ENCODE assay signal across 8 cellular contexts in genomic region chr19:46704379-46705076, GRCh38. TPM values are rescaled to one million over a fixed set of nuclear protein-coding genes. Genes with fewer than 3 reads are reported as not detected.
DNase-seq lines count a peak whose midpoint lies in the region; ATAC-seq, FAIRE-seq and TF ChIP-seq lines count a peak whose summit lies in the region.

No MANE protein-coding gene starts in this region.

- no peaks in the 10 kb centered on the region for H3K4me1 Mint-ChIP-seq in Caco-2 (ENCODE audit: low read depth, unreplicated experiment)

- H3K9me3 Mint-ChIP-seq in Caco-2 (ENCODE audit: unreplicated experiment): no peaks in the 10 kb centered on the region

- H3K9ac ChIP-seq in K562 (ENCODE audit: insufficient read depth in 1 of 2, low read depth in 2 of 2, low read length in 2 of 2): no peak overlapping the region

- ATAC-seq in K562: peak; percentile 98
- ATAC-seq in HG03432 (IDR thresholded peaks at IDR 0.05; ENCODE audit: unreplicated experiment): no peak
- ATAC-seq in HG02884 (IDR thresholded peaks at IDR 0.05; ENCODE audit: unreplicated experiment): no peak

- H3K4me3 ChIP-seq in Caco-2 (ENCODE audit: low read depth, low read length): no peak overlapping the region
- no peak overlapping the region for H3K4me3 ChIP-seq in K562

- peaks cover 5% of the 10 kb centered on the region for H3K9me1 ChIP-seq in K562 (ENCODE audit: control insufficient read depth, insufficient read depth, low read length)

- H3K27ac Mint-ChIP-seq in Caco-2 (ENCODE audit: unreplicated experiment): no peak overlapping the region

- H4K20me1 ChIP-seq in K562 (replicated peaks; ENCODE audit: control insufficient read depth, insufficient read depth, low read length): no peaks in the 10 kb centered on the region; the same call in 1 of the 2 replicates

- H3K4me2 ChIP-seq in K562 (ENCODE audit: insufficient read depth, low read length): no peak overlapping the region

- H3K36me3 ChIP-seq in Caco-2 (ENCODE audit: control insufficient read depth, insufficient read depth, low read length) (peaks cover 2% of the 10 kb centered on the region), K562 (ENCODE audit: control insufficient read depth, insufficient read depth, low read length) (peaks cover 56% of the 10 kb centered on the region)

- no peaks in the 10 kb centered on the region for H3K9me3 ChIP-seq in Caco-2
- H3K9me3 ChIP-seq in K562 (replicated peaks; ENCODE audit: control insufficient read depth, insufficient read depth, low read depth, low read length): no peaks in the 10 kb centered on the region

- no peaks in the 10 kb centered on the region for H3K27me3 ChIP-seq in Caco-2 (replicated peaks; ENCODE audit: control insufficient read depth, insufficient read depth, low read length)
- H3K27me3 ChIP-seq in K562 (ENCODE audit: control insufficient read depth in 2 of 2, insufficient read depth in 2 of 2, low read length in 2 of 2): no peaks in the 10 kb centered on the region

- intact Hi-C loops in Caco-2 (cut with micrococcal nuclease; ENCODE audit: unreplicated experiment): no loop called here
- intact Hi-C loops in K562 (cut with micrococcal nuclease): loop anchor here (2.0 kb wide), 1 partner anchor 42 kb away; the partner anchor contains the start of genes FKRP and STRN4

- DNase-seq in Caco-2: peak in 1 of 2 experiments; percentile 74
- peak; percentile 79 to 84 (median 82) for DNase-seq in K562 (ENCODE audit: extremely low read depth in 1 of 4, low spot score in 3 of 4)
- peak; percentile 66 for DNase-seq in left kidney (ENCODE audit: low read depth, low spot score)
- DNase-seq in stimulated activated CD4-positive, alpha-beta T cell treated with anti-CD3 and anti-CD28 coated beads, TNF-alpha, amount 100 ng/mL, for 24 hours (ENCODE audit: low read depth in 3 of 3): peak; percentile 65 to 86 (median 81)

- H3K36me3 Mint-ChIP-seq in Caco-2 (ENCODE audit: insufficient read depth, unreplicated experiment): peaks cover 76% of the 10 kb centered on the region

- in situ Hi-C loops in K562 (cut with MboI): no loop called here

- BruUV-seq in Caco-2 (replicated peaks; lab: Mats Ljungman, UMichigan) (no TSS peak), K562 (replicated peaks; lab: Mats Ljungman, UMichigan) (no TSS peak)

- peak; percentile 15 for FAIRE-seq in K562 (lab: Jason Lieb, UNC)

- H3K27me3 Mint-ChIP-seq in Caco-2 (ENCODE audit: insufficient read depth, unreplicated experiment): no peaks in the 10 kb centered on the region

- CTCF ChIA-PET in Caco-2 (lab: Charles Lee): no interaction called here
- CTCF ChIA-PET in K562 (lab: Yijun Ruan, JAX; ENCODE audit: low intra/inter-chr PET ratio): interaction anchor here (0.8 to 1.9 kb wide), 3 partner anchors 24 to 136 kb away, joined by 3 to 12 read pairs (median 6); no protein-coding TSS in a partner anchor

- POLR2A ChIA-PET in Caco-2 (lab: Charles Lee) (no interaction called here), K562 (lab: Yijun Ruan, JAX) (interaction anchor here (1.5 kb wide), 1 partner anchor 12 kb away, joined by 5 read pairs; the partner anchor contains the start of gene PRKD2)

- TF ChIP-seq RAD21 in Ishikawa (IDR thresholded peaks at IDR 0.05; ENCODE audit: low read depth) (peak; percentile 39; the same call in 1 of the 2 replicates), K562 (CRISPR knock-in tag; conservative IDR thresholded peaks at IDR 0.05 in 1 of 2, IDR thresholded peaks at IDR 0.05 in 1 of 2) (peak; percentile 48 to 76)

- no peaks in the 10 kb centered on the region for H3K79me2 ChIP-seq in K562 (ENCODE audit: control insufficient read depth, insufficient read depth, low read length)

- H3K27ac ChIP-seq in VCaP (no peak overlapping the region), K562 (ENCODE audit: extremely low read depth, low read depth, low read length) (no peak overlapping the region)

- TF ChIP-seq EP300 in Ishikawa (IDR thresholded peaks at IDR 0.05; ENCODE audit: borderline replicate concordance): no peak
- no peak for TF ChIP-seq EP300 in K562 (IDR thresholded peaks at IDR 0.05; ENCODE audit: low read length)

- H2AFZ ChIP-seq in K562 (ENCODE audit: low read depth, low read length): no peak overlapping the region

- H3K4me1 ChIP-seq in Caco-2: no peaks in the 10 kb centered on the region
- H3K4me1 ChIP-seq in K562 (replicated peaks in 1 of 2; ENCODE audit: control insufficient read depth in 2 of 2, insufficient read depth in 2 of 2, low read length in 2 of 2): peaks cover 0 to 6% of the 10 kb centered on the region in 2 experiments; a peak in 1 of 5 replicates

- no peak overlapping the region for H3K4me3 Mint-ChIP-seq in Caco-2 (ENCODE audit: unreplicated experiment)

- TF ChIP-seq CTCF in Caco-2 (IDR thresholded peaks at IDR 0.05; ENCODE audit: insufficient read depth in 1 of 2, low read depth in 1 of 2, low read length in 1 of 2, severe bottlenecking in 1 of 2, unreplicated experiment in 1 of 2) (peak; percentile 83 to 97), VCaP (conservative IDR thresholded peaks at IDR 0.05) (peak; percentile 67), K562 (IDR thresholded peaks at IDR 0.05 in 2 of 3, conservative IDR thresholded peaks at IDR 0.05 in 1 of 3; ENCODE audit: insufficient read depth in 2 of 3, low read depth in 1 of 3, low read length in 3 of 3) (peak; percentile 88 to 91 (median 90))

- 17% methylated on average over 19 of the region's 21 CpGs for WGBS in K562 (ENCODE audit: insufficient coverage, low coverage, missing lambda C conversion rate)

- TF ChIP-seq POLR2A in K562 (conservative IDR thresholded peaks at IDR 0.05): no peak

RNA-seq across cellular contexts. Expression of gene PRKD2, which starts 12.4 kb away (rescaled TPM):
- total RNA-seq in Caco-2 (2022): 45.4 and 48.4 TPM in 2 replicates
- total RNA-seq in K562 (2011; cell fraction: chromatin; rRNA removed; ENCODE audit: low replicate concordance): 31.5 and 62.0 TPM in 2 replicates
- 35.2 and 35.7 TPM in 2 replicates for total RNA-seq in K562 (2011; cell fraction: nucleolus; rRNA removed)
- 32.3 and 33.7 TPM in 2 replicates for total RNA-seq in K562 (2011; cell fraction: nucleoplasm; rRNA removed)
- total RNA-seq in K562 (2014; rRNA removed): 29.2 and 35.1 TPM in 2 replicates
- 9.9 and 15.0 TPM in 2 replicates for total RNA-seq in K562 (2014; rRNA removed; fragmentation: Illumina TruSeq; extraction: Trizol)
- total RNA-seq in K562 (2015; rRNA removed; fragmentation: Illumina TruSeq; extraction: Trizol): 14.9 and 19.0 TPM in 2 replicates
- total RNA-seq in K562 (2021): 57.3 and 60.0 TPM in 2 replicates
- polyA plus RNA-seq in K562 (2011; rRNA removed): 11.0 and 11.1 TPM in 2 replicates
- 11.6 and 24.2 TPM in 2 replicates for polyA plus RNA-seq in K562 (2011; cell fraction: cytosol; rRNA removed)
- 22.8 and 41.1 TPM in 2 replicates for polyA plus RNA-seq in K562 (2011; cell fraction: nucleus; rRNA removed)
- 36.8 and 42.8 TPM in 2 replicates for polyA plus RNA-seq in K562 (2012)
- 23.8 and 34.1 TPM in 2 replicates for polyA plus RNA-seq in K562 (2014; fragmentation: Illumina TruSeq; extraction: Trizol)
- polyA plus RNA-seq in K562 (2014; fragmentation: Nextera tagmentation; extraction: Ambion mirVana): 1 to 10 TPM; 1.8 to 4.9 TPM
- polyA plus RNA-seq in K562 (2014; rRNA removed): 21.1 and 22.4 TPM in 2 replicates
- polyA minus RNA-seq in K562 (2011; rRNA and poly(A)+ RNA removed): 10.5 and 13.4 TPM in 2 replicates
- polyA minus RNA-seq in K562 (2011; cell fraction: cytosol; rRNA and poly(A)+ RNA removed): 26.9 and 30.1 TPM in 2 replicates
- polyA minus RNA-seq in K562 (2011; cell fraction: nucleus; rRNA and poly(A)+ RNA removed): 9.0 and 10.6 TPM in 2 replicates

RNA-seq across cellular contexts. Expression of gene FKRP, which starts 41.3 kb away (rescaled TPM):
- total RNA-seq in Caco-2 (2022): 30.6 and 33.1 TPM in 2 replicates
- 36.3 and 57.4 TPM in 2 replicates for total RNA-seq in K562 (2011; cell fraction: chromatin; rRNA removed; ENCODE audit: low replicate concordance)
- total RNA-seq in K562 (2011; cell fraction: nucleolus; rRNA removed): 33.4 and 35.1 TPM in 2 replicates
- 38.6 TPM in 2 replicates for total RNA-seq in K562 (2011; cell fraction: nucleoplasm; rRNA removed)
- 8.2 and 11.3 TPM in 2 replicates for total RNA-seq in K562 (2014; rRNA removed)
- total RNA-seq in K562 (2014; rRNA removed; fragmentation: Illumina TruSeq; extraction: Trizol): 4.9 and 5.0 TPM in 2 replicates
- 7.3 and 7.6 TPM in 2 replicates for total RNA-seq in K562 (2015; rRNA removed; fragmentation: Illumina TruSeq; extraction: Trizol)
- 11.2 and 14.9 TPM in 2 replicates for total RNA-seq in K562 (2021)
- polyA plus RNA-seq in K562 (2011; rRNA removed): 3.7 and 5.4 TPM in 2 replicates
- 4.9 and 11.1 TPM in 2 replicates for polyA plus RNA-seq in K562 (2011; cell fraction: cytosol; rRNA removed)
- polyA plus RNA-seq in K562 (2011; cell fraction: nucleus; rRNA removed): 12.2 and 17.7 TPM in 2 replicates
- 14.0 and 18.1 TPM in 2 replicates for polyA plus RNA-seq in K562 (2012)
- polyA plus RNA-seq in K562 (2014; fragmentation: Illumina TruSeq; extraction: Trizol): 6.5 and 10.2 TPM in 2 replicates
- polyA plus RNA-seq in K562 (2014; fragmentation: Nextera tagmentation; extraction: Ambion mirVana): 1 to 10 TPM in 1 of 2 experiments, under 1 TPM in 1; 0.68 to 1.1 TPM
- 15.2 and 16.1 TPM in 2 replicates for polyA plus RNA-seq in K562 (2014; rRNA removed)
- polyA minus RNA-seq in K562 (2011; rRNA and poly(A)+ RNA removed): 2.7 and 5.2 TPM in 2 replicates
- 3.1 and 6.5 TPM in 2 replicates for polyA minus RNA-seq in K562 (2011; cell fraction: cytosol; rRNA and poly(A)+ RNA removed)
- polyA minus RNA-seq in K562 (2011; cell fraction: nucleus; rRNA and poly(A)+ RNA removed): 4.4 and 7.3 TPM in 2 replicates

RNA-seq across cellular contexts. Expression of gene STRN4, which starts 41.7 kb away (rescaled TPM):
- total RNA-seq in Caco-2 (2022) (151 and 162 TPM in 2 replicates), K562 (2014; rRNA removed) (66.9 and 71.0 TPM in 2 replicates), K562 (2014; rRNA removed; fragmentation: Illumina TruSeq; extraction: Trizol) (18.0 and 21.6 TPM in 2 replicates), K562 (2015; rRNA removed; fragmentation: Illumina TruSeq; extraction: Trizol) (36.9 and 39.2 TPM in 2 replicates), K562 (2021) (79.2 and 82.7 TPM in 2 replicates)
- total RNA-seq in K562 (2011; cell fraction: chromatin; rRNA removed; ENCODE audit: low replicate concordance): 149 and 335 TPM in 2 replicates
- total RNA-seq in K562 (2011; cell fraction: nucleolus; rRNA removed): 167 and 175 TPM in 2 replicates
- 137 and 163 TPM in 2 replicates for total RNA-seq in K562 (2011; cell fraction: nucleoplasm; rRNA removed)
- polyA plus RNA-seq in K562 (2011; rRNA removed) (42.8 and 60.4 TPM in 2 replicates), K562 (2014; fragmentation: Illumina TruSeq; extraction: Trizol) (34.8 and 63.9 TPM in 2 replicates), K562 (2014; fragmentation: Nextera tagmentation; extraction: Ambion mirVana) (1 to 10 TPM in 1 of 2 experiments, under 1 TPM in 1; 0.62 to 1.7 TPM), K562 (2014; rRNA removed) (81.4 and 83.7 TPM in 2 replicates)
- 74.0 and 145 TPM in 2 replicates for polyA plus RNA-seq in K562 (2011; cell fraction: cytosol; rRNA removed)
- polyA plus RNA-seq in K562 (2011; cell fraction: nucleus; rRNA removed): 204 and 318 TPM in 2 replicates
- polyA plus RNA-seq in K562 (2012): 52.1 and 70.7 TPM in 2 replicates
- 37.1 and 38.4 TPM in 2 replicates for polyA minus RNA-seq in K562 (2011; rRNA and poly(A)+ RNA removed)
- polyA minus RNA-seq in K562 (2011; cell fraction: cytosol; rRNA and poly(A)+ RNA removed): 49.1 and 68.4 TPM in 2 replicates
- 61.9 and 64.6 TPM in 2 replicates for polyA minus RNA-seq in K562 (2011; cell fraction: nucleus; rRNA and poly(A)+ RNA removed)

RNA-seq across cellular contexts. Expression of gene DACT3, which starts 43.5 kb away (rescaled TPM):
- total RNA-seq in Caco-2 (2022) (0.39 and 0.75 TPM in 2 replicates), K562 (2014; rRNA removed) (4.7 and 6.5 TPM in 2 replicates), K562 (2014; rRNA removed; fragmentation: Illumina TruSeq; extraction: Trizol) (2.8 TPM in 2 replicates), K562 (2015; rRNA removed; fragmentation: Illumina TruSeq; extraction: Trizol) (2.3 and 2.5 TPM in 2 replicates), K562 (2021) (5.9 and 6.5 TPM in 2 replicates)
- 6.5 and 10.4 TPM in 2 replicates for total RNA-seq in K562 (2011; cell fraction: chromatin; rRNA removed; ENCODE audit: low replicate concordance)
- 5.1 and 6.8 TPM in 2 replicates for total RNA-seq in K562 (2011; cell fraction: nucleolus; rRNA removed)
- 6.0 and 8.6 TPM in 2 replicates for total RNA-seq in K562 (2011; cell fraction: nucleoplasm; rRNA removed)
- polyA plus RNA-seq in K562 (2011; rRNA removed) (3.3 and 3.5 TPM in 2 replicates), K562 (2014; fragmentation: Illumina TruSeq; extraction: Trizol) (4.1 and 4.2 TPM in 2 replicates), K562 (2014; fragmentation: Nextera tagmentation; extraction: Ambion mirVana) (under 1 TPM; 0.67 to 0.83 TPM), K562 (2014; rRNA removed) (3.3 and 5.1 TPM in 2 replicates)
- 3.0 and 6.0 TPM in 2 replicates for polyA plus RNA-seq in K562 (2011; cell fraction: cytosol; rRNA removed)
- 3.7 and 5.0 TPM in 2 replicates for polyA plus RNA-seq in K562 (2011; cell fraction: nucleus; rRNA removed)
- 1.3 and 2.1 TPM in 2 replicates for polyA plus RNA-seq in K562 (2012)
- polyA minus RNA-seq in K562 (2011; rRNA and poly(A)+ RNA removed): 1.9 and 3.0 TPM in 2 replicates
- 2.0 and 2.5 TPM in 2 replicates for polyA minus RNA-seq in K562 (2011; cell fraction: cytosol; rRNA and poly(A)+ RNA removed)
- polyA minus RNA-seq in K562 (2011; cell fraction: nucleus; rRNA and poly(A)+ RNA removed): 0.67 and 1.1 TPM in 2 replicates
